ENCODE assay signal across 20 cellular contexts in the genomic region with DNA sequence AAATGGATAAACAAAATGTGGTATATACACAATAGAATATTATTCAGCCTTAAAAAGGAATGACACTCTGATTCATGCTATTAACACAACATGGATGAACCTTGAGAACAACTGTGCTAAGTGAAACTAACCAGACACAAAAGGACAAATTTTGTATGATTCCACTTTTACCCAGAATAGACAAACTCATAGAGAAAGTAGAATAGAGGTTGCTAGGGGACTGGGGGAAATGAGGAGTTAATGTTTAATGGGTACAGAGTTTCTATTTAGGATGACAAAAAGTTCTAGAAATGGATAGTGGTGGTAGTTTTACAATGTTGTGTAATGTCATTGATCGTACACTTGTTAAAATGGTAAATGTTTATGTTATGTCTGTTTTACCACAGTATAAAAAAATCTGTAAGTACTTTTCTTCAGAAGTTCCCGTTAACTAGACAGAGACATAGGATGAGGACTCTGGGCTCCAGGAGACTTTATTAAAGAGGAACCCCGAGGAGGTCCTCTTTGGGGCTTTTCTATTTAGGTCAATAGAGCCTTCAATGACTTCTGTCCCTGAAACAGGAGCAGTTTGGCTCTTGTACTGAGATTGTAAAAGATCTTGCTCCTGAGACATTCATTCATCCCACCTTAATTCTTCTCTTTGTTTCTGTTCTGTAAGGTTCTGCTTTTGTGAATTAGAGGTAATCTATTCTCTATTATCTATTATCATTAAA. TPM values are rescaled to one million over a fixed set of nuclear protein-coding genes. Genes with fewer than 3 reads are reported as not detected.
A peak's percentile ranks its signal among the peaks of the same experiment; 100 is the strongest.
DNase-seq lines count a peak whose midpoint lies in the region; ATAC-seq and TF ChIP-seq lines count a peak whose summit lies in the region.
"Had no signal": no experiment of that assay in that cellular context is flagged by ENCODE, and none has a peak within 500 bp of the region (broad histone marks: within the 10 kb centered on the region; RNA-seq: fewer than 3 reads in every experiment).

No MANE protein-coding gene starts in this region.

- no peaks in the 10 kb centered on the region for H3K27me3 ChIP-seq in osteoblast (ENCODE audit: insufficient read depth, low read length)
- H3K27me3 ChIP-seq: body of pancreas had no signal

- H3K9me3 ChIP-seq in SK-N-MC (ENCODE audit: low read depth, low read length) (no peaks in the 10 kb centered on the region), osteoblast (ENCODE audit: low read depth, low read length) (no peaks in the 10 kb centered on the region)
- H3K9me3 ChIP-seq: body of pancreas had no signal

- DNase-seq in SK-N-MC (ENCODE audit: low read depth, low spot score) (no peak), NCI-H524 treated with DMSO at 0.1 percent for 48 hours (lab: John Stamatoyannopoulos, UW) (no peak), OCI-M1 (lab: John Stamatoyannopoulos, UW) (no peak), osteoblast (ENCODE audit: insufficient read length, low spot score, missing footprints) (no peak)
- DNase-seq in stimulated activated effector memory CD8-positive, alpha-beta T cell treated with anti-CD3 and anti-CD28 coated beads, Interleukin-12 subunit alpha, Interleukin-12 subunit beta, amount 100 ng/mL, for 72 hours (ENCODE audit: low spot score in 2 of 2), result no peak
- DNase-seq: activated T-cell treated with anti-CD3 and anti-CD28 coated beads for 4 hours; body of pancreas; EL; GOT3; islet precursor cell; naive B cell; NCI-H1417 treated with DMSO at 0.1 percent for 48 hours; posterior cingulate gyrus; stimulated activated CD4-positive, alpha-beta T cell treated with anti-CD3 and anti-CD28 coated beads, Interleukin-4, amount 100 ng/mL, for 1 hour had no signal

- H3K4me3 Mint-ChIP-seq in stimulated activated effector memory CD8-positive, alpha-beta T cell treated with anti-CD3 and anti-CD28 coated beads, Interleukin-12 subunit alpha, Interleukin-12 subunit beta, amount 100 ng/mL, for 72 hours, result no peak overlapping the region
- H3K4me3 Mint-ChIP-seq: activated naive CD4-positive, alpha-beta T cell treated with anti-CD3 and anti-CD28 coated beads, Interleukin-2, amount 50 U/mL, for 24 hours; naive B cell had no signal

- H3K4me1 ChIP-seq in osteoblast (ENCODE audit: insufficient read depth, low read length), result peaks cover 13% of the 10 kb centered on the region
- H3K4me1 ChIP-seq: body of pancreas had no signal

- no peak overlapping the region for H2AFZ ChIP-seq in osteoblast (ENCODE audit: low read length)

- peaks cover 80% of the 10 kb centered on the region for H3K36me3 ChIP-seq in SK-N-MC (ENCODE audit: insufficient read depth, low read length)
- no peaks in the 10 kb centered on the region for H3K36me3 ChIP-seq in osteoblast (ENCODE audit: insufficient read depth, low read length)

- no peaks in the 10 kb centered on the region for H4K20me1 ChIP-seq in osteoblast (ENCODE audit: insufficient read depth, low read length)

- ATAC-seq in GM18909 (IDR thresholded peaks at IDR 0.05; ENCODE audit: poor library complexity, unreplicated experiment) (peak; percentile 85), GM21529 (IDR thresholded peaks at IDR 0.05; ENCODE audit: unreplicated experiment) (peak; percentile 48), HG03064 (IDR thresholded peaks at IDR 0.05; ENCODE audit: low read depth, unreplicated experiment) (peak; percentile 65)
- ATAC-seq in stimulated activated effector memory CD8-positive, alpha-beta T cell treated with anti-CD3 and anti-CD28 coated beads, Interleukin-12 subunit alpha, Interleukin-12 subunit beta, amount 100 ng/mL, for 72 hours, result no peak
- ATAC-seq: body of pancreas had no signal

- H3K36me3 Mint-ChIP-seq in stimulated activated effector memory CD8-positive, alpha-beta T cell treated with anti-CD3 and anti-CD28 coated beads, Interleukin-12 subunit alpha, Interleukin-12 subunit beta, amount 100 ng/mL, for 72 hours, result peaks cover 10% of the 10 kb centered on the region

- H3K27ac Mint-ChIP-seq in stimulated activated effector memory CD8-positive, alpha-beta T cell treated with anti-CD3 and anti-CD28 coated beads, Interleukin-12 subunit alpha, Interleukin-12 subunit beta, amount 100 ng/mL, for 72 hours, result no peak overlapping the region
- H3K27ac Mint-ChIP-seq: activated naive CD4-positive, alpha-beta T cell treated with anti-CD3 and anti-CD28 coated beads, Interleukin-2, amount 50 U/mL, for 24 hours had no signal

- H3K4me2 ChIP-seq in osteoblast (ENCODE audit: insufficient read depth, low read length), result no peak overlapping the region

- no peak for TF ChIP-seq CTCF in osteoblast (IDR thresholded peaks at IDR 0.05; ENCODE audit: extremely low read depth, low read depth, low read length)

- H3K79me2 ChIP-seq in osteoblast (ENCODE audit: insufficient read depth, low read length), result no peaks in the 10 kb centered on the region

- H3K4me3 ChIP-seq in SK-N-MC (no peak overlapping the region), osteoblast (ENCODE audit: insufficient read depth, low read length) (no peak overlapping the region)
- H3K4me3 ChIP-seq: body of pancreas, skin epidermis had no signal

- H3K27ac ChIP-seq in SK-N-MC (0 out of 2 replicates have a peak overlapping the region, but pooled peaks have one; percentile 25), osteoblast (ENCODE audit: low read depth, low read length) (no peak overlapping the region)
- H3K27ac ChIP-seq: body of pancreas, RWPE1, skin epidermis had no signal

- no peaks in the 10 kb centered on the region for H3K9me3 Mint-ChIP-seq in stimulated activated effector memory CD8-positive, alpha-beta T cell treated with anti-CD3 and anti-CD28 coated beads, Interleukin-12 subunit alpha, Interleukin-12 subunit beta, amount 100 ng/mL, for 72 hours
- H3K9me3 Mint-ChIP-seq: activated naive CD4-positive, alpha-beta T cell treated with anti-CD3 and anti-CD28 coated beads, Interleukin-2, amount 50 U/mL, for 24 hours; naive B cell had no signal

- H3K4me1 Mint-ChIP-seq in stimulated activated effector memory CD8-positive, alpha-beta T cell treated with anti-CD3 and anti-CD28 coated beads, Interleukin-12 subunit alpha, Interleukin-12 subunit beta, amount 100 ng/mL, for 72 hours, result peaks cover 8% of the 10 kb centered on the region
- H3K4me1 Mint-ChIP-seq: activated naive CD4-positive, alpha-beta T cell treated with anti-CD3 and anti-CD28 coated beads, Interleukin-2, amount 50 U/mL, for 24 hours had no signal

- H3K9ac ChIP-seq in SK-N-MC (ENCODE audit: insufficient read length), result no peak overlapping the region

RNA-seq across cellular contexts. Expression of gene ABHD6, which starts 24.5 kb away (rescaled TPM):
- 5.1 and 5.9 TPM in 2 replicates for total RNA-seq in osteoblast

RNA-seq across cellular contexts. Expression of gene RPP14, which starts 43.9 kb away (rescaled TPM):
- 13.0 and 13.4 TPM in 2 replicates for total RNA-seq in osteoblast

RNA-seq across cellular contexts. Expression of gene HTD2, which starts 44.2 kb away (rescaled TPM):
- 6.2 TPM in 2 replicates for total RNA-seq in osteoblast

RNA-seq across cellular contexts. Expression of gene DNASE1L3, which starts 51.3 kb away (rescaled TPM):
- total RNA-seq in osteoblast, result not detected in 2 replicates
